15 cellular contexts compared by ENCODE assay signal in genomic region chr14:103273847-103274615, GRCh38.
DNase-seq lines count a peak whose midpoint lies in the region; ATAC-seq and TF ChIP-seq lines count a peak whose summit lies in the region.
"Had no signal": no experiment of that assay in that cellular context is flagged by ENCODE, and none has a peak within 500 bp of the region (broad histone marks: within the 10 kb centered on the region; RNA-seq: fewer than 3 reads in every experiment).

No MANE protein-coding gene starts in this region.

- peaks cover 5% of the 10 kb centered on the region for H3K9me3 Mint-ChIP-seq in osteocyte (ENCODE audit: unreplicated experiment)

- H3K36me3 Mint-ChIP-seq in osteocyte (ENCODE audit: unreplicated experiment) = peaks cover 3% of the 10 kb centered on the region

- no peak overlapping the region for H3K4me3 Mint-ChIP-seq in osteocyte (ENCODE audit: unreplicated experiment)
- H3K4me3 Mint-ChIP-seq: activated CD4-positive, alpha-beta T cell treated with anti-CD3 and anti-CD28 coated beads for 36 hours; activated T-cell treated with anti-CD3 and anti-CD28 coated beads, Interleukin-2, amount 50 U/mL, for 4 hours had no signal

- H3K4me1 ChIP-seq in body of pancreas (peaks cover 21% of the 10 kb centered on the region), heart right ventricle (peaks cover 5 to 23% (median 20%) of the 10 kb centered on the region in 9 donors), thyroid gland (peaks cover 3 to 25% of the 10 kb centered on the region in 2 donors)

- intact Hi-C loops in body of pancreas (cut with DNase I) = no loop called here
- intact Hi-C loops in heart right ventricle (cut with DNase I) = no loop called here
- intact Hi-C loops in thyroid gland (cut with DNase I) = no loop called here

- H3K4me1 Mint-ChIP-seq in osteocyte (ENCODE audit: unreplicated experiment) = peaks cover 2% of the 10 kb centered on the region
- H3K4me1 Mint-ChIP-seq: activated CD4-positive, alpha-beta T cell treated with anti-CD3 and anti-CD28 coated beads for 36 hours had no signal

- ATAC-seq in body of pancreas = peak; percentile 38
- ATAC-seq in heart right ventricle = peak in 4 of 8 donors; percentile 22 to 59 (median 44)
- no peak for ATAC-seq in HG03159 (IDR thresholded peaks at IDR 0.05; ENCODE audit: unreplicated experiment)
- no peak for ATAC-seq in HG02840 (IDR thresholded peaks at IDR 0.05; ENCODE audit: low FRiP score, unreplicated experiment)
- ATAC-seq: activated CD4-positive, alpha-beta T cell treated with anti-CD3 and anti-CD28 coated beads for 36 hours had no signal

- H3K27me3 ChIP-seq in body of pancreas (peaks cover 0 to 18% of the 10 kb centered on the region in 2 donors), heart right ventricle (peaks cover 12 to 82% (median 68%) of the 10 kb centered on the region in 7 donors), thyroid gland (no peaks in the 10 kb centered on the region)

- H3K27ac ChIP-seq in body of pancreas = no peak overlapping the region
- no peak overlapping the region for H3K27ac ChIP-seq in heart right ventricle
- H3K27ac ChIP-seq in thyroid gland = no peak overlapping the region
- H3K27ac ChIP-seq: C4-2B had no signal

- 15 to 48% methylated on average over 23 to 69 of the region's 72 CpGs for WGBS in body of pancreas, 2 donors
- WGBS in heart right ventricle, 2 donors = 11 to 13% methylated on average over 72 of the region's 72 CpGs
- WGBS in thyroid gland, 2 donors = 17% methylated on average over 16 to 27 of the region's 72 CpGs

- no peak overlapping the region for H3K4me3 ChIP-seq in body of pancreas
- H3K4me3 ChIP-seq in heart right ventricle = peak overlapping the region in 9 of 10 donors; percentile 31 to 53 (median 42)
- H3K4me3 ChIP-seq in thyroid gland (replicated peaks in 1 of 3) = peak overlapping the region in 1 of 3 donors; percentile 25

- no peak for TF ChIP-seq POLR2A in body of pancreas (IDR thresholded peaks at IDR 0.05)
- no peak for TF ChIP-seq POLR2A in thyroid gland (IDR thresholded peaks at IDR 0.05)

- H3K9me3 ChIP-seq in body of pancreas (no peaks in the 10 kb centered on the region), heart right ventricle (no peaks in the 10 kb centered on the region), thyroid gland (no peaks in the 10 kb centered on the region)

- DNase-seq in body of pancreas (no peak), heart right ventricle (no peak), osteocyte (ENCODE audit: extremely low spot score, unreplicated experiment) (peak; percentile 84), thyroid gland (peak; percentile 13 to 17)
- DNase-seq in activated effector memory CD4-positive, alpha-beta T cell treated with anti-CD3 and anti-CD28 coated beads, Interleukin-2, amount 50 U/mL, for 16 hours = no peak
- DNase-seq: activated CD4-positive, alpha-beta T cell treated with anti-CD3 and anti-CD28 coated beads for 36 hours; activated T-cell treated with anti-CD3 and anti-CD28 coated beads, Interleukin-2, amount 50 U/mL, for 4 hours; DND-41; effector memory CD4-positive, alpha-beta T cell; NCI-H187; NCI-H526; stimulated activated CD4-positive, alpha-beta T cell treated with anti-CD3 and anti-CD28 coated beads, Interleukin-1b, Interleukin-23, amount 100 ng/mL, for 48 hours had no signal

- no peaks in the 10 kb centered on the region for H3K36me3 ChIP-seq in body of pancreas (replicated peaks in 1 of 2; ENCODE audit: insufficient read depth in 1 of 2, low read depth in 2 of 2)
- H3K36me3 ChIP-seq in heart right ventricle = no peaks in the 10 kb centered on the region
- no peaks in the 10 kb centered on the region for H3K36me3 ChIP-seq in thyroid gland

- H3K27ac Mint-ChIP-seq in osteocyte (ENCODE audit: unreplicated experiment) = no peak overlapping the region
- H3K27ac Mint-ChIP-seq: activated CD4-positive, alpha-beta T cell treated with anti-CD3 and anti-CD28 coated beads for 36 hours had no signal

- H3K27me3 Mint-ChIP-seq in osteocyte (ENCODE audit: unreplicated experiment) = peaks cover 38% of the 10 kb centered on the region

- TF ChIP-seq CTCF in body of pancreas (IDR thresholded peaks at IDR 0.05) = no peak
- no peak for TF ChIP-seq CTCF in heart right ventricle (IDR thresholded peaks at IDR 0.05)
- TF ChIP-seq CTCF in osteocyte (IDR thresholded peaks at IDR 0.05) = no peak
- no peak for TF ChIP-seq CTCF in thyroid gland (IDR thresholded peaks at IDR 0.05)

Comparison
In these comparisons a context has a peak if more than half of its experiments do, and no peak if none do; other contexts are left out.
1. DNase-seq: peak in osteocyte (single experiment) and thyroid gland (2 of 2); none in body of pancreas (0 of 4), heart right ventricle (0 of 2) and activated effector memory CD4-positive, alpha-beta T cell treated with anti-CD3 and anti-CD28 coated beads, Interleukin-2, amount 50 U/mL, for 16 hours (single experiment).
2. H3K4me3 ChIP-seq: peak in heart right ventricle (9 of 10); none in body of pancreas (0 of 2).